In genomic region chr2:58432491-58433166, GRCh38 we compare ENCODE assay signal across 30 cellular contexts.
"Had no signal": no experiment of that assay in that cellular context is flagged by ENCODE, and none has a peak within 500 bp of the region (broad histone marks: within the 10 kb centered on the region; RNA-seq: fewer than 3 reads in every experiment).

No MANE protein-coding gene starts in this region.

- H3K27ac Mint-ChIP-seq: activated B cell treated with CpG ODN at 0.5 μM for 24 hours; activated CD4-positive, alpha-beta T cell treated with anti-CD3 and anti-CD28 coated beads for 36 hours; activated naive CD8-positive, alpha-beta T cell treated with anti-CD3 and anti-CD28 coated beads, Interleukin-2, amount 10 ng/mL, durations not matched to agents 7 days and 5 days; activated T-cell treated with anti-CD3 and anti-CD28 coated beads, Interleukin-2, amount 50 U/mL, for 24 hours; activated T-helper 2 cell treated with anti-CD3 and anti-CD28 coated beads, Interferon-gamma antibody, Interleukin-2, Interleukin-4, amounts not matched to agents 10 μg/mL and 5 μg/mL and 100 μg/mL, durations not matched to agents 14 hours and 24 hours and 36 hours; natural killer cell; stimulated activated memory B cell treated with anti-CD40 and anti-IgM and Interleukin-4, amounts not matched to agents 10 μg/mL and 1 μg/mL and 100 μg/mL, for 72 hours; T-helper 1 cell treated with Interleukin-12 subunit alpha and Interleukin-12 subunit beta and Interleukin-4 antibody, amounts not matched to agents 30 μg/mL and 1 μg/mL, for 36 hours had no signal

- H3K4me3 ChIP-seq: body of pancreas, ovary, prostate gland, testis, uterus had no signal

- H3K4me1 ChIP-seq: prostate gland, testis, uterus had no signal

- ATAC-seq: activated CD4-positive, alpha-beta T cell treated with anti-CD3 and anti-CD28 coated beads for 36 hours; body of pancreas; esophagus mucosa; left cardiac atrium; natural killer cell; right cardiac atrium; stimulated activated memory B cell treated with anti-CD40 and anti-IgM and Interleukin-4, amounts not matched to agents 10 μg/mL and 1 μg/mL and 100 μg/mL, for 72 hours had no signal

- H3K9me3 ChIP-seq: body of pancreas, ovary, prostate gland, testis, uterus had no signal

- FAIRE-seq: endothelial cell of umbilical vein, frontal cortex, islet of Langerhans had no signal

- H3K4me3 Mint-ChIP-seq: activated B cell treated with CpG ODN at 0.5 μM for 24 hours; activated CD4-positive, alpha-beta T cell treated with anti-CD3 and anti-CD28 coated beads for 36 hours; activated naive CD8-positive, alpha-beta T cell treated with anti-CD3 and anti-CD28 coated beads, Interleukin-2, amount 10 ng/mL, durations not matched to agents 7 days and 5 days; activated T-cell treated with anti-CD3 and anti-CD28 coated beads, Interleukin-2, amount 50 U/mL, for 24 hours; natural killer cell; stimulated activated memory B cell treated with anti-CD40 and anti-IgM and Interleukin-4, amounts not matched to agents 10 μg/mL and 1 μg/mL and 100 μg/mL, for 72 hours; T-helper 1 cell treated with Interleukin-12 subunit alpha and Interleukin-12 subunit beta and Interleukin-4 antibody, amounts not matched to agents 30 μg/mL and 1 μg/mL, for 36 hours had no signal

- H3K27me3 ChIP-seq: body of pancreas, ovary, testis, uterus had no signal

- H3K27ac ChIP-seq: body of pancreas, ovary, prostate gland, testis, uterus had no signal

- H3K36me3 ChIP-seq: ovary, prostate gland, uterus had no signal

- H3K4me1 Mint-ChIP-seq: natural killer cell had no signal

- H3K9me3 Mint-ChIP-seq: activated B cell treated with CpG ODN at 0.5 μM for 24 hours; activated naive CD8-positive, alpha-beta T cell treated with anti-CD3 and anti-CD28 coated beads, Interleukin-2, amount 10 ng/mL, durations not matched to agents 7 days and 5 days; activated T-cell treated with anti-CD3 and anti-CD28 coated beads, Interleukin-2, amount 50 U/mL, for 24 hours; activated T-helper 2 cell treated with anti-CD3 and anti-CD28 coated beads, Interferon-gamma antibody, Interleukin-2, Interleukin-4, amounts not matched to agents 10 μg/mL and 5 μg/mL and 100 μg/mL, durations not matched to agents 14 hours and 24 hours and 36 hours; stimulated activated memory B cell treated with anti-CD40 and anti-IgM and Interleukin-4, amounts not matched to agents 10 μg/mL and 1 μg/mL and 100 μg/mL, for 72 hours; T-helper 1 cell treated with Interleukin-12 subunit alpha and Interleukin-12 subunit beta and Interleukin-4 antibody, amounts not matched to agents 30 μg/mL and 1 μg/mL, for 36 hours had no signal

- H3K36me3 Mint-ChIP-seq: natural killer cell; stimulated activated memory B cell treated with anti-CD40 and anti-IgM and Interleukin-4, amounts not matched to agents 10 μg/mL and 1 μg/mL and 100 μg/mL, for 72 hours had no signal

- DNase-seq: activated B cell treated with CpG ODN at 0.5 μM for 24 hours; activated CD4-positive, alpha-beta T cell treated with anti-CD3 and anti-CD28 coated beads for 36 hours; activated CD4-positive, alpha-beta T cell treated with anti-CD3 and anti-CD28 coated beads, Interleukin-2, amount 50 U/mL, for 4 hours; activated CD8-positive, alpha-beta memory T cell treated with anti-CD3 and anti-CD28 coated beads for 24 hours; activated CD8-positive, alpha-beta memory T cell treated with anti-CD3 and anti-CD28 coated beads, Interleukin-2, amount 50 U/mL, for 4 hours; activated naive CD4-positive, alpha-beta T cell treated with Interleukin-2 at 50 U/mL for 16 hours; activated naive CD8-positive, alpha-beta T cell treated with anti-CD3 and anti-CD28 coated beads, Interleukin-2, amount 10 ng/mL, durations not matched to agents 7 days and 5 days; activated T-cell treated with anti-CD3 and anti-CD28 coated beads, Interleukin-2, amount 50 U/mL, for 24 hours; amygdala; body of pancreas; dermis blood vessel endothelial cell; effector CD8-positive, alpha-beta T cell; glutamatergic neuron; left cardiac atrium; natural killer cell; ovary; right cardiac atrium; stimulated activated CD4-positive, alpha-beta T cell treated with anti-CD3 and anti-CD28 coated beads, Interleukin-2, amount 100 ng/mL, for 24 hours; T1000; testis; trophoblast cell; uterus had no signal
